ENCODE assay signal across 16 cellular contexts in genomic region chr2:20396356-20397000, GRCh38.
"Had no signal": no experiment of that assay in that cellular context is flagged by ENCODE, and none has a peak within 500 bp of the region (broad histone marks: within the 10 kb centered on the region; RNA-seq: fewer than 3 reads in every experiment).

No MANE protein-coding gene starts in this region.

- H3K27ac Mint-ChIP-seq: activated CD4-positive, alpha-beta memory T cell treated with anti-CD3 and anti-CD28 coated beads for 36 hours; activated naive CD8-positive, alpha-beta T cell treated with anti-CD3 and anti-CD28 coated beads, Interleukin-2, amount 50 U/mL, for 24 hours; activated T-cell treated with anti-CD3 and anti-CD28 coated beads, Interleukin-2, amount 50 U/mL, for 72 hours; memory B cell; naive thymus-derived CD4-positive, alpha-beta T cell; progenitor cell of endocrine pancreas; stimulated activated naive CD8-positive, alpha-beta T cell treated with anti-CD3 and anti-CD28 coated beads, Interleukin-15, amount 100 ng/mL, for 72 hours had no signal

- H3K36me3 Mint-ChIP-seq: activated CD4-positive, alpha-beta memory T cell treated with anti-CD3 and anti-CD28 coated beads for 36 hours; memory B cell; naive thymus-derived CD4-positive, alpha-beta T cell had no signal

- H3K27me3 ChIP-seq: suprapubic skin, tibial nerve had no signal

- H3K27me3 Mint-ChIP-seq: activated naive CD8-positive, alpha-beta T cell treated with anti-CD3 and anti-CD28 coated beads, Interleukin-2, amount 50 U/mL, for 24 hours; progenitor cell of endocrine pancreas had no signal

- H3K4me3 Mint-ChIP-seq: activated CD4-positive, alpha-beta memory T cell treated with anti-CD3 and anti-CD28 coated beads for 36 hours; activated naive CD8-positive, alpha-beta T cell treated with anti-CD3 and anti-CD28 coated beads, Interleukin-2, amount 50 U/mL, for 24 hours; activated T-cell treated with anti-CD3 and anti-CD28 coated beads, Interleukin-2, amount 50 U/mL, for 72 hours; memory B cell; naive thymus-derived CD4-positive, alpha-beta T cell; stimulated activated naive CD8-positive, alpha-beta T cell treated with anti-CD3 and anti-CD28 coated beads, Interleukin-15, amount 100 ng/mL, for 72 hours; T-helper 17 cell had no signal

- ATAC-seq: activated naive CD8-positive, alpha-beta T cell treated with anti-CD3 and anti-CD28 coated beads, Interleukin-2, amount 50 U/mL, for 24 hours; T-helper 17 cell had no signal

- H3K36me3 ChIP-seq: heart right ventricle, suprapubic skin, tibial nerve had no signal

- H3K4me3 ChIP-seq: heart right ventricle, suprapubic skin, tibial nerve had no signal

- H3K9me3 ChIP-seq: heart right ventricle, suprapubic skin, tibial nerve had no signal

- H3K27ac ChIP-seq: heart right ventricle, suprapubic skin, tibial nerve had no signal

- H3K4me1 ChIP-seq: heart right ventricle, tibial nerve had no signal

- H3K4me1 Mint-ChIP-seq: activated naive CD8-positive, alpha-beta T cell treated with anti-CD3 and anti-CD28 coated beads, Interleukin-2, amount 50 U/mL, for 24 hours; memory B cell; stimulated activated naive CD8-positive, alpha-beta T cell treated with anti-CD3 and anti-CD28 coated beads, Interleukin-15, amount 100 ng/mL, for 72 hours had no signal

- H3K9me3 Mint-ChIP-seq: activated CD4-positive, alpha-beta memory T cell treated with anti-CD3 and anti-CD28 coated beads for 36 hours; activated naive CD8-positive, alpha-beta T cell treated with anti-CD3 and anti-CD28 coated beads, Interleukin-2, amount 50 U/mL, for 24 hours; activated T-cell treated with anti-CD3 and anti-CD28 coated beads, Interleukin-2, amount 50 U/mL, for 72 hours; memory B cell; naive thymus-derived CD4-positive, alpha-beta T cell; stimulated activated naive CD8-positive, alpha-beta T cell treated with anti-CD3 and anti-CD28 coated beads, Interleukin-15, amount 100 ng/mL, for 72 hours had no signal

- DNase-seq: activated gamma-delta T cell; activated naive CD4-positive, alpha-beta T cell treated with anti-CD3 and anti-CD28 coated beads, Interleukin-2, amount 50 U/mL, for 16 hours; activated naive CD8-positive, alpha-beta T cell treated with anti-CD3 and anti-CD28 coated beads, Interleukin-2, amount 50 U/mL, for 24 hours; activated T-cell treated with anti-CD3 and anti-CD28 coated beads, Interleukin-2, amount 50 U/mL, for 72 hours; cerebellar nuclear complex; naive thymus-derived CD4-positive, alpha-beta T cell; retina; stimulated activated CD4-positive, alpha-beta T cell treated with anti-CD3 and anti-CD28 coated beads, Interleukin-12 subunit alpha, Interleukin-12 subunit beta, amount 100 ng/mL, for 4 hours; stimulated activated naive CD8-positive, alpha-beta T cell treated with anti-CD3 and anti-CD28 coated beads, Interleukin-15, amount 100 ng/mL, for 72 hours; T-helper 17 cell had no signal
